34 cellular contexts compared by ENCODE assay signal in genomic region chr9:86751956-86752355, GRCh38.
"Had no signal": no experiment of that assay in that cellular context is flagged by ENCODE, and none has a peak within 500 bp of the region (broad histone marks: within the 10 kb centered on the region; RNA-seq: fewer than 3 reads in every experiment).

No MANE protein-coding gene starts in this region.

- H3K9me3 ChIP-seq: MG63 had no signal

- H3K27me3 ChIP-seq: MG63 had no signal

- DNase-seq: Karpas-422, Kasumi-1, KG1, MG63, MM.1S, MV-4-11, NCI-H1048, NCI-H1092, NCI-H1092 treated with DMSO at 0.1 percent for 48 hours, NCI-H1105, NCI-H1105 treated with DMSO at 0.1 percent for 48 hours, NCI-H1417, NCI-H1417 treated with DMSO at 0.1 percent for 48 hours, NCI-H1436, NCI-H1436 treated with DMSO at 0.1 percent for 48 hours, NCI-H146, NCI-H1694, NCI-H1694 treated with DMSO at 0.1 percent for 48 hours, NCI-H187, NCI-H187 treated with DMSO at 0.1 percent for 48 hours, NCI-H1930, NCI-H2029, NCI-H2029 treated with DMSO at 0.1 percent for 48 hours, NCI-H2081, NCI-H2081 treated with DMSO at 0.1 percent for 48 hours, NCI-H2107, NCI-H2171, NCI-H2171 treated with DMSO at 0.1 percent for 48 hours, NCI-H2227 treated with DMSO at 0.1 percent for 48 hours, NCI-H226, NCI-H345, NCI-H446, NCI-H446 treated with DMSO at 0.1 percent for 48 hours had no signal

- H3K36me3 ChIP-seq: MG63 had no signal

- H3K27ac ChIP-seq: KMS-11 had no signal

- H3K4me3 ChIP-seq: MG63 had no signal
